7 cellular contexts compared by ENCODE assay signal in genomic region chr12:48788522-48788851, GRCh38. TPM values are rescaled to one million over a fixed set of nuclear protein-coding genes. Genes with fewer than 3 reads are reported as not detected.
DNase-seq lines count a peak whose midpoint lies in the region; ATAC-seq and TF ChIP-seq lines count a peak whose summit lies in the region.

No MANE protein-coding gene starts in this region.

- H3K27ac Mint-ChIP-seq in activated T-helper 17 cell treated with anti-CD3 and anti-CD28 coated beads, Interleukin-2, amount 50 U/mL, for 72 hours, result no peak overlapping the region
- peak overlapping the region; percentile 54 for H3K27ac Mint-ChIP-seq in stimulated activated memory B cell treated with anti-CD40 and anti-IgM and Interleukin-4, amounts not matched to agents 10 μg/mL and 1 μg/mL and 100 μg/mL, for 72 hours

- peaks cover 6% of the 10 kb centered on the region for H3K4me1 ChIP-seq in HEK293 (ENCODE audit: control insufficient read depth, insufficient read depth, low read length)

- peaks cover 43% of the 10 kb centered on the region for H3K27me3 Mint-ChIP-seq in activated T-helper 17 cell treated with anti-CD3 and anti-CD28 coated beads, Interleukin-2, amount 50 U/mL, for 72 hours
- peaks cover 73% of the 10 kb centered on the region for H3K27me3 Mint-ChIP-seq in stimulated activated memory B cell treated with anti-CD40 and anti-IgM and Interleukin-4, amounts not matched to agents 10 μg/mL and 1 μg/mL and 100 μg/mL, for 72 hours

- H3K4me1 Mint-ChIP-seq in activated T-helper 17 cell treated with anti-CD3 and anti-CD28 coated beads, Interleukin-2, amount 50 U/mL, for 72 hours, result peaks cover 5% of the 10 kb centered on the region
- peaks cover 18% of the 10 kb centered on the region for H3K4me1 Mint-ChIP-seq in stimulated activated memory B cell treated with anti-CD40 and anti-IgM and Interleukin-4, amounts not matched to agents 10 μg/mL and 1 μg/mL and 100 μg/mL, for 72 hours

- CTCF ChIA-PET in HEK293 (lab: Yijun Ruan, JAX), result interaction anchor here (1.0 to 2.1 kb wide), 4 partner anchors 9 to 35 kb away, joined by 3 to 12 read pairs (median 5); no protein-coding TSS in a partner anchor

- no peaks in the 10 kb centered on the region for H3K9me3 ChIP-seq in HEK293 (ENCODE audit: control insufficient read depth, insufficient read depth, low read depth, low read length)
- no peaks in the 10 kb centered on the region for H3K9me3 ChIP-seq in iPS-18c (ENCODE audit: control insufficient read depth, insufficient read depth, low read length)

- TF ChIP-seq CTCF in HEK293 (tag by site-specific recombination; IDR thresholded peaks at IDR 0.05), result no peak

- H3K27ac ChIP-seq in HEK293 (ENCODE audit: extremely low read depth, low read depth, low read length), result peak overlapping the region; percentile 82; the same call in 1 of the 2 replicates

- ATAC-seq in activated T-helper 17 cell treated with anti-CD3 and anti-CD28 coated beads, Interleukin-2, amount 50 U/mL, for 72 hours (replicated peaks), result no peak
- peak; percentile 6 for ATAC-seq in stimulated activated memory B cell treated with anti-CD40 and anti-IgM and Interleukin-4, amounts not matched to agents 10 μg/mL and 1 μg/mL and 100 μg/mL, for 72 hours
- no peak for ATAC-seq in GM18519 (IDR thresholded peaks at IDR 0.05; ENCODE audit: low FRiP score, unreplicated experiment)

- H3K4me3 ChIP-seq in HEK293 (ENCODE audit: low read depth, low read length), result peak overlapping the region; percentile 77
- peak overlapping the region; percentile 73 for H3K4me3 ChIP-seq in iPS-18c (ENCODE audit: insufficient read depth, low read depth, low read length)

- peak overlapping the region; percentile 52 for H3K4me3 Mint-ChIP-seq in activated T-helper 17 cell treated with anti-CD3 and anti-CD28 coated beads, Interleukin-2, amount 50 U/mL, for 72 hours
- peak overlapping the region; percentile 76 for H3K4me3 Mint-ChIP-seq in stimulated activated memory B cell treated with anti-CD40 and anti-IgM and Interleukin-4, amounts not matched to agents 10 μg/mL and 1 μg/mL and 100 μg/mL, for 72 hours

- no peaks in the 10 kb centered on the region for H3K9me3 Mint-ChIP-seq in activated T-helper 17 cell treated with anti-CD3 and anti-CD28 coated beads, Interleukin-2, amount 50 U/mL, for 72 hours
- no peaks in the 10 kb centered on the region for H3K9me3 Mint-ChIP-seq in stimulated activated memory B cell treated with anti-CD40 and anti-IgM and Interleukin-4, amounts not matched to agents 10 μg/mL and 1 μg/mL and 100 μg/mL, for 72 hours

- peaks cover 0 to under 1% of the 10 kb centered on the region in 2 experiments; a peak in 2 of 3 replicates for H3K36me3 ChIP-seq in HEK293 (ENCODE audit: control insufficient read depth in 2 of 2, insufficient read depth in 1 of 2, low read length in 2 of 2)

- no peaks in the 10 kb centered on the region for H3K36me3 Mint-ChIP-seq in activated T-helper 17 cell treated with anti-CD3 and anti-CD28 coated beads, Interleukin-2, amount 50 U/mL, for 72 hours (ENCODE audit: low read depth)
- no peaks in the 10 kb centered on the region for H3K36me3 Mint-ChIP-seq in stimulated activated memory B cell treated with anti-CD40 and anti-IgM and Interleukin-4, amounts not matched to agents 10 μg/mL and 1 μg/mL and 100 μg/mL, for 72 hours

- no peak for DNase-seq in NOMO-1 treated with dmso at 0.1 percent for 144 hours (lab: John Stamatoyannopoulos, UW; ENCODE audit: unreplicated experiment)
- no peak for DNase-seq in foreskin melanocyte

- POLR2A ChIA-PET in HEK293 (lab: Yijun Ruan, JAX), result interaction anchor here (0.6 to 1.8 kb wide), 8 partner anchors 21 to 106 kb away, joined by 3 to 6 read pairs (median 4); partner anchors contain the start of genes CCNT1, DDX23 and KANSL2

TF ChIP-seq in HEK293, 187 proteins besides CTCF, POLR2A, EP300 and RAD21:
- 0 out of 2 replicates have a peak, but pooled peaks have one; percentile 11 for TF ChIP-seq ZSCAN30 (tag by site-specific recombination; IDR thresholded peaks at IDR 0.05)
- TF ChIP-seq GLI2 (tag by site-specific recombination; IDR thresholded peaks at IDR 0.05; ENCODE audit: borderline replicate concordance, low read depth), result no peak
- 0 out of 2 replicates have a peak, but pooled peaks have one; percentile 56 for TF ChIP-seq GLI4 (tag by site-specific recombination; IDR thresholded peaks at IDR 0.05)
- 0 out of 2 replicates have a peak, but pooled peaks have one; percentile 36 for TF ChIP-seq HIC1 (tag by site-specific recombination; IDR thresholded peaks at IDR 0.05)
- 0 out of 2 replicates have a peak, but pooled peaks have one; percentile 9 for TF ChIP-seq EGR2 (tag by site-specific recombination; IDR thresholded peaks at IDR 0.05; ENCODE audit: low read depth)
- no peak for TF ChIP-seq ZNF600 (tag by site-specific recombination; IDR thresholded peaks at IDR 0.05)
- TF ChIP-seq ZNF423 (tag by site-specific recombination; IDR thresholded peaks at IDR 0.05), result peak; percentile 31; the same call in 1 of the 2 replicates
- peak; percentile 74 for TF ChIP-seq ZBTB26 (tag by site-specific recombination; optimal IDR thresholded peaks at IDR 0.05)
- 0 out of 2 replicates have a peak, but pooled peaks have one; percentile 40 for TF ChIP-seq ZBTB10 (tag by site-specific recombination; IDR thresholded peaks at IDR 0.05)

RNA-seq across cellular contexts. Expression of gene ADCY6, which starts 0.4 kb away (rescaled TPM):
- under 1 TPM in 1 of 2 donors, not detected in 1; 0.24 TPM for total RNA-seq in activated T-helper 17 cell treated with anti-CD3 and anti-CD28 coated beads, Interleukin-2, amount 50 U/mL, for 72 hours

RNA-seq across cellular contexts. Expression of gene CACNB3, which starts 29.8 kb away (rescaled TPM):
- total RNA-seq in activated T-helper 17 cell treated with anti-CD3 and anti-CD28 coated beads, Interleukin-2, amount 50 U/mL, for 72 hours, result 10 to 100 TPM in 1 of 2 donors, 1 to 10 TPM in 1; 5.9 to 17.7 TPM
